1 cellular context compared by ENCODE assay signal in genomic region chr1:155123801-155124200, GRCh38.
TF ChIP-seq lines count a peak whose summit lies in the region.

No MANE protein-coding gene starts in this region.

TF ChIP-seq in endothelial cell of umbilical vein, 7 proteins besides CTCF, POLR2A, EP300 and RAD21:
- no peak for TF ChIP-seq EZH2 (IDR thresholded peaks at IDR 0.05; ENCODE audit: borderline replicate concordance, low read depth, low read length, severe bottlenecking)
- peak; percentile 81 for TF ChIP-seq JUN (IDR thresholded peaks at IDR 0.05; ENCODE audit: borderline replicate concordance, insufficient read depth, insufficient read length, low read depth)
- TF ChIP-seq GATA2 (IDR thresholded peaks at IDR 0.05; ENCODE audit: insufficient read depth, insufficient read length, low read depth, low read length), result no peak
- TF ChIP-seq MAX (IDR thresholded peaks at IDR 0.05; ENCODE audit: insufficient read depth, insufficient read length), result no peak
- no peak for TF ChIP-seq MYC (IDR thresholded peaks at IDR 0.05; ENCODE audit: low read depth, low read length)
- no peak for TF ChIP-seq POLR2AphosphoS5 (IDR thresholded peaks at IDR 0.05; ENCODE audit: insufficient read depth, low read depth, low read length)
- TF ChIP-seq FOS (IDR thresholded peaks at IDR 0.05; ENCODE audit: borderline replicate concordance, insufficient read depth, low read length), result peak; percentile 43
